Comparison of ENCODE assay signal across 16 cellular contexts in genomic region chr11:29623144-29623722, GRCh38.
"Had no signal": no experiment of that assay in that cellular context is flagged by ENCODE, and none has a peak within 500 bp of the region (broad histone marks: within the 10 kb centered on the region; RNA-seq: fewer than 3 reads in every experiment).

No MANE protein-coding gene starts in this region.

- ATAC-seq: foreskin keratinocyte; pancreas; stimulated activated naive CD8-positive, alpha-beta T cell treated with anti-CD3 and anti-CD28 coated beads, Interleukin-15, Interleukin-2, amounts not matched to agents 100 U/mL and 50 U/mL, for 24 hours; T-helper 17 cell had no signal

- DNase-seq: activated B cell treated with CpG ODN at 0.5 μM for 24 hours; activated CD4-positive, alpha-beta T cell treated with anti-CD3 and anti-CD28 coated beads for 48 hours; activated CD8-positive, alpha-beta memory T cell treated with anti-CD3 and anti-CD28 coated beads, Interleukin-2, amount 50 U/mL, for 48 hours; activated naive CD8-positive, alpha-beta T cell treated with anti-CD3 and anti-CD28 coated beads for 36 hours; brain microvascular endothelial cell; effector CD4-positive, alpha-beta T cell; foreskin keratinocyte; glutamatergic neuron; kidney glomerular epithelial cell; mesenchymal stem cell; pancreas; small intestine; stimulated activated naive CD8-positive, alpha-beta T cell treated with anti-CD3 and anti-CD28 coated beads, Interleukin-15, Interleukin-2, amounts not matched to agents 100 U/mL and 50 U/mL, for 24 hours; T-helper 17 cell; transverse colon had no signal

- H3K36me3 ChIP-seq: brain microvascular endothelial cell, pancreas, transverse colon had no signal

- H3K9me3 ChIP-seq: pancreas, transverse colon had no signal

- H3K4me3 ChIP-seq: coronary artery, pancreas, transverse colon had no signal

- H3K27me3 ChIP-seq: brain microvascular endothelial cell, foreskin keratinocyte, pancreas, transverse colon had no signal

- H3K27ac ChIP-seq: brain microvascular endothelial cell, coronary artery, foreskin keratinocyte, pancreas, transverse colon had no signal

- H3K4me1 ChIP-seq: foreskin keratinocyte, pancreas, transverse colon had no signal

- FAIRE-seq: pancreas, small intestine had no signal
